Comparison of ENCODE assay signal across 8 cellular contexts in genomic region chr1:43858324-43858723, GRCh38.
DNase-seq lines count a peak whose midpoint lies in the region; ATAC-seq and TF ChIP-seq lines count a peak whose summit lies in the region.

No MANE protein-coding gene starts in this region.

- 0 to 37% (median 21%) methylated on average over 1 to 2 of the region's 2 CpGs for WGBS in heart left ventricle, 4 donors

- H3K9me3 ChIP-seq in heart left ventricle: no peaks in the 10 kb centered on the region

- H3K27ac ChIP-seq in heart left ventricle: peak overlapping the region in 2 of 12 donors; percentile 1 to 20

- H3K27me3 ChIP-seq in heart left ventricle: no peaks in the 10 kb centered on the region

- H3K36me3 ChIP-seq in heart left ventricle: peaks cover 0 to 6% (median 0%) of the 10 kb centered on the region in 9 donors

- H3K4me3 ChIP-seq in heart left ventricle: no peak overlapping the region

- TF ChIP-seq CTCF in heart left ventricle (IDR thresholded peaks at IDR 0.05): no peak

- no peak for TF ChIP-seq POLR2A in heart left ventricle (IDR thresholded peaks at IDR 0.05)

- peak; percentile 67 for DNase-seq in HPDE6-E6E7 (ENCODE audit: extremely low spot score)
- peak; percentile 86 for DNase-seq in T1000 (lab: John Stamatoyannopoulos, UW)
- peak in 2 of 5 donors; percentile 58 to 69 for DNase-seq in heart left ventricle
- DNase-seq in smooth muscle cell of the brain vasculature (ENCODE audit: low read depth, low spot score): peak; percentile 98
- DNase-seq in activated T-cell treated with anti-CD3 and anti-CD28 coated beads, Interleukin-2, amount 50 U/mL, for 48 hours: no peak

- intact Hi-C loops in heart left ventricle (cut with DNase I): no loop called here

- ATAC-seq in heart left ventricle: peak; percentile 81 to 89 (median 84)
- no peak for ATAC-seq in GM21367 (IDR thresholded peaks at IDR 0.05; ENCODE audit: unreplicated experiment)
- no peak for ATAC-seq in HG03196 (IDR thresholded peaks at IDR 0.05; ENCODE audit: unreplicated experiment)
- ATAC-seq in GM21529 (IDR thresholded peaks at IDR 0.05; ENCODE audit: unreplicated experiment): no peak

- peaks cover 0 to 37% (median 13%) of the 10 kb centered on the region in 12 donors for H3K4me1 ChIP-seq in heart left ventricle

Comparison
In these comparisons a context has a peak if more than half of its experiments do, and no peak if none do; other contexts are left out.
1. DNase-seq: peak in HPDE6-E6E7 (single experiment), T1000 (single experiment) and smooth muscle cell of the brain vasculature (single experiment); none in activated T-cell treated with anti-CD3 and anti-CD28 coated beads, Interleukin-2, amount 50 U/mL, for 48 hours (0 of 2).
2. ATAC-seq: peak in heart left ventricle (4 of 4); none in GM21367 (single experiment), HG03196 (single experiment) and GM21529 (single experiment).